ENCODE assay signal across 8 cellular contexts in genomic region chr12:60337865-60338549, GRCh38.
"Had no signal": no experiment of that assay in that cellular context is flagged by ENCODE, and none has a peak within 500 bp of the region (broad histone marks: within the 10 kb centered on the region; RNA-seq: fewer than 3 reads in every experiment).

No MANE protein-coding gene starts in this region.

- H3K9me3 ChIP-seq: HAP-1 had no signal

- H3K4me3 ChIP-seq: GM23248, HAP-1 had no signal

- H3K4me1 ChIP-seq: HAP-1 had no signal

- H3K9ac ChIP-seq: GM23248, KMS-11 had no signal

- H3K27ac ChIP-seq: GM23248, KMS-11 had no signal

- H3K4me2 ChIP-seq: KMS-11 had no signal

- FAIRE-seq: HTR-8/SVneo had no signal

- DNase-seq: GM23248, GOT3, H7, Karpas-422, KBM-7 had no signal

- H3K36me3 ChIP-seq: HAP-1 had no signal

- H2AFZ ChIP-seq: GM23248 had no signal
